8 cellular contexts compared by ENCODE assay signal in genomic region chr19:33302974-33303790, GRCh38. TPM values are rescaled to one million over a fixed set of nuclear protein-coding genes. Genes with fewer than 3 reads are reported as not detected.
DNase-seq lines count a peak whose midpoint lies in the region; ATAC-seq and TF ChIP-seq lines count a peak whose summit lies in the region.

No MANE protein-coding gene starts in this region.

- H3K4me1 ChIP-seq in vagina, result peaks cover 48% of the 10 kb centered on the region

- peak overlapping the region; percentile 91 for H3K9ac ChIP-seq in SK-N-MC (ENCODE audit: insufficient read length)

- DNase-seq in DMS53 (lab: John Stamatoyannopoulos, UW), result peak; percentile 69
- no peak for DNase-seq in DMS53 treated with DMSO at 0.1 percent for 48 hours (lab: John Stamatoyannopoulos, UW; ENCODE audit: unreplicated experiment)
- DNase-seq in SK-N-MC (ENCODE audit: low read depth, low spot score), result no peak
- DNase-seq in epithelial cell of esophagus (ENCODE audit: low read depth), result peak; percentile 68
- peak; percentile 56 for DNase-seq in mucosa of gallbladder (ENCODE audit: low spot score)
- peak in 1 of 2 donors; percentile 92 for DNase-seq in vagina (ENCODE audit: extremely low spot score in 2 of 2)

- no peak for TF ChIP-seq POLR2A in vagina (IDR thresholded peaks at IDR 0.05)

- H3K4me3 ChIP-seq in SK-N-MC, result peak overlapping the region; percentile 94
- peak overlapping the region; percentile 64 for H3K4me3 ChIP-seq in epithelial cell of esophagus (ENCODE audit: low read length)
- H3K4me3 ChIP-seq in vagina, result peak overlapping the region; percentile 80 to 94

- H3K9me3 ChIP-seq in SK-N-MC (ENCODE audit: low read depth, low read length) (no peaks in the 10 kb centered on the region), vagina (no peaks in the 10 kb centered on the region)

- H3K27ac ChIP-seq in SK-N-MC (no peak overlapping the region), vagina (peak overlapping the region; percentile 94)

- no peaks in the 10 kb centered on the region for H3K27me3 ChIP-seq in vagina

- intact Hi-C loops in vagina (cut with DNase I), result loop anchor here (5.0 kb wide), 2 partner anchors 69 to 84 kb away; partner anchors contain the start of gene CEBPG

- ATAC-seq in HG03095 (IDR thresholded peaks at IDR 0.05; ENCODE audit: unreplicated experiment), result peak; percentile 22
- ATAC-seq in HG02970 (IDR thresholded peaks at IDR 0.05; ENCODE audit: low FRiP score, unreplicated experiment), result no peak

- TF ChIP-seq CTCF in epithelial cell of esophagus (IDR thresholded peaks at IDR 0.05; ENCODE audit: insufficient read depth, low read depth, low read length, missing control alignments) (no peak), vagina (IDR thresholded peaks at IDR 0.05) (no peak)

- H3K36me3 ChIP-seq in SK-N-MC (ENCODE audit: insufficient read depth, low read length) (no peaks in the 10 kb centered on the region), vagina (no peaks in the 10 kb centered on the region)

RNA-seq across cellular contexts. Expression of gene CEBPA, which starts 0.8 kb away (rescaled TPM):
- total RNA-seq in mucosa of gallbladder (22.2 TPM), vagina (38.3 TPM)

Comparison
In these comparisons a context has a peak if more than half of its experiments do, and no peak if none do; other contexts are left out.
1. DNase-seq: peak in DMS53 (single experiment), epithelial cell of esophagus (single experiment) and mucosa of gallbladder (single experiment); none in DMS53 treated with DMSO at 0.1 percent for 48 hours (single experiment) and SK-N-MC (single experiment).
2. Peak in every context shown above with its lines, with median percentiles within 50 percentile points of each other: H3K4me3 ChIP-seq.